Comparison of ENCODE assay signal across 1 cellular context in the genomic region with DNA sequence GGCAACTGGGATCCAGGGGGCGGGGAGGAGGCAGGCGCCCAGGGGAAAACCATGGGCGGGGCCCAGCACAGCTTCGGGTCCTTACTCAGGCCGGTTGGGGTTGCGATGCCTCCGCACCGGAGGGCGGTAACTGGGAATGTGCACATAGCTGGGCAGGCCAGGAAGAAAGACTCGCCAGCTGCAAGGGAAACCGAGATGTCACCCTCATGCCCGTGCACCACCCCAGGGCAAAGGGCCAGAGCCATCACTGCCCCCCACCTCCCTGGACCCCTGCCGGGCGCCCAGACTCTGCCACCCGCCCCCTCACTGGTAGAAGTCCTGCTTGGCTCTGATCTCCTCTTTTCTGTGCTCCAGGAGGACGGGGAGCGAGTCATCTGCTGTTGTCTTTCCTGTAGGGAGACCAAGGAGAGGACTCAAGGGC.
TF ChIP-seq lines count a peak whose summit lies in the region.

No MANE protein-coding gene starts in this region.

TF ChIP-seq in GM23338, 12 proteins besides CTCF, POLR2A, EP300 and RAD21 (continued from another document):
- TF ChIP-seq, protein P1, sequence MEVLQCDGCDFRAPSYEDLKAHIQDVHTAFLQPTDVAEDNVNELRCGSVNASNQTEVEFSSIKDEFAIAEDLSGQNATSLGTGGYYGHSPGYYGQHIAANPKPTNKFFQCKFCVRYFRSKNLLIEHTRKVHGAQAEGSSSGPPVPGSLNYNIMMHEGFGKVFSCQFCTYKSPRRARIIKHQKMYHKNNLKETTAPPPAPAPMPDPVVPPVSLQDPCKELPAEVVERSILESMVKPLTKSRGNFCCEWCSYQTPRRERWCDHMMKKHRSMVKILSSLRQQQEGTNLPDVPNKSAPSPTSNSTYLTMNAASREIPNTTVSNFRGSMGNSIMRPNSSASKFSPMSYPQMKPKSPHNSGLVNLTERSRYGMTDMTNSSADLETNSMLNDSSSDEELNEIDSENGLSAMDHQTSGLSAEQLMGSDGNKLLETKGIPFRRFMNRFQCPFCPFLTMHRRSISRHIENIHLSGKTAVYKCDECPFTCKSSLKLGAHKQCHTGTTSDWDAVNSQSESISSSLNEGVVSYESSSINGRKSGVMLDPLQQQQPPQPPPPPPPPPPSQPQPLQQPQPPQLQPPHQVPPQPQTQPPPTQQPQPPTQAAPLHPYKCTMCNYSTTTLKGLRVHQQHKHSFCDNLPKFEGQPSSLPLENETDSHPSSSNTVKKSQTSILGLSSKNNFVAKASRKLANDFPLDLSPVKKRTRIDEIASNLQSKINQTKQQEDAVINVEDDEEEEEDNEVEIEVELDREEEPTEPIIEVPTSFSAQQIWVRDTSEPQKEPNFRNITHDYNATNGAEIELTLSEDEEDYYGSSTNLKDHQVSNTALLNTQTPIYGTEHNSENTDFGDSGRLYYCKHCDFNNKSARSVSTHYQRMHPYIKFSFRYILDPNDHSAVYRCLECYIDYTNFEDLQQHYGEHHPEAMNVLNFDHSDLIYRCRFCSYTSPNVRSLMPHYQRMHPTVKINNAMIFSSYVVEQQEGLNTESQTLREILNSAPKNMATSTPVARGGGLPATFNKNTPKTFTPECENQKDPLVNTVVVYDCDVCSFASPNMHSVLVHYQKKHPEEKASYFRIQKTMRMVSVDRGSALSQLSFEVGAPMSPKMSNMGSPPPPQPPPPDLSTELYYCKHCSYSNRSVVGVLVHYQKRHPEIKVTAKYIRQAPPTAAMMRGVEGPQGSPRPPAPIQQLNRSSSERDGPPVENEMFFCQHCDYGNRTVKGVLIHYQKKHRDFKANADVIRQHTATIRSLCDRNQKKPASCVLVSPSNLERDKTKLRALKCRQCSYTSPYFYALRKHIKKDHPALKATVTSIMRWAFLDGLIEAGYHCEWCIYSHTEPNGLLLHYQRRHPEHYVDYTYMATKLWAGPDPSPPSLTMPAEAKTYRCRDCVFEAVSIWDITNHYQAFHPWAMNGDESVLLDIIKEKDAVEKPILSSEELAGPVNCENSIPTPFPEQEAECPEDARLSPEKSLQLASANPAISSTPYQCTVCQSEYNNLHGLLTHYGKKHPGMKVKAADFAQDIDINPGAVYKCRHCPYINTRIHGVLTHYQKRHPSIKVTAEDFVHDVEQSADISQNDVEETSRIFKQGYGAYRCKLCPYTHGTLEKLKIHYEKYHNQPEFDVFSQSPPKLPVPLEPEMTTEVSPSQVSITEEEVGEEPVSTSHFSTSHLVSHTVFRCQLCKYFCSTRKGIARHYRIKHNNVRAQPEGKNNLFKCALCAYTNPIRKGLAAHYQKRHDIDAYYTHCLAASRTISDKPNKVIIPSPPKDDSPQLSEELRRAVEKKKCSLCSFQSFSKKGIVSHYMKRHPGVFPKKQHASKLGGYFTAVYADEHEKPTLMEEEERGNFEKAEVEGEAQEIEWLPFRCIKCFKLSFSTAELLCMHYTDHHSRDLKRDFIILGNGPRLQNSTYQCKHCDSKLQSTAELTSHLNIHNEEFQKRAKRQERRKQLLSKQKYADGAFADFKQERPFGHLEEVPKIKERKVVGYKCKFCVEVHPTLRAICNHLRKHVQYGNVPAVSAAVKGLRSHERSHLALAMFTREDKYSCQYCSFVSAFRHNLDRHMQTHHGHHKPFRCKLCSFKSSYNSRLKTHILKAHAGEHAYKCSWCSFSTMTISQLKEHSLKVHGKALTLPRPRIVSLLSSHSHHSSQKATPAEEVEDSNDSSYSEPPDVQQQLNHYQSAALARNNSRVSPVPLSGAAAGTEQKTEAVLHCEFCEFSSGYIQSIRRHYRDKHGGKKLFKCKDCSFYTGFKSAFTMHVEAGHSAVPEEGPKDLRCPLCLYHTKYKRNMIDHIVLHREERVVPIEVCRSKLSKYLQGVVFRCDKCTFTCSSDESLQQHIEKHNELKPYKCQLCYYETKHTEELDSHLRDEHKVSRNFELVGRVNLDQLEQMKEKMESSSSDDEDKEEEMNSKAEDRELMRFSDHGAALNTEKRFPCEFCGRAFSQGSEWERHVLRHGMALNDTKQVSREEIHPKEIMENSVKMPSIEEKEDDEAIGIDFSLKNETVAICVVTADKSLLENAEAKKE (CRISPR knock-in tag; IDR thresholded peaks at IDR 0.05), result no peak
- TF ChIP-seq, protein P2, sequence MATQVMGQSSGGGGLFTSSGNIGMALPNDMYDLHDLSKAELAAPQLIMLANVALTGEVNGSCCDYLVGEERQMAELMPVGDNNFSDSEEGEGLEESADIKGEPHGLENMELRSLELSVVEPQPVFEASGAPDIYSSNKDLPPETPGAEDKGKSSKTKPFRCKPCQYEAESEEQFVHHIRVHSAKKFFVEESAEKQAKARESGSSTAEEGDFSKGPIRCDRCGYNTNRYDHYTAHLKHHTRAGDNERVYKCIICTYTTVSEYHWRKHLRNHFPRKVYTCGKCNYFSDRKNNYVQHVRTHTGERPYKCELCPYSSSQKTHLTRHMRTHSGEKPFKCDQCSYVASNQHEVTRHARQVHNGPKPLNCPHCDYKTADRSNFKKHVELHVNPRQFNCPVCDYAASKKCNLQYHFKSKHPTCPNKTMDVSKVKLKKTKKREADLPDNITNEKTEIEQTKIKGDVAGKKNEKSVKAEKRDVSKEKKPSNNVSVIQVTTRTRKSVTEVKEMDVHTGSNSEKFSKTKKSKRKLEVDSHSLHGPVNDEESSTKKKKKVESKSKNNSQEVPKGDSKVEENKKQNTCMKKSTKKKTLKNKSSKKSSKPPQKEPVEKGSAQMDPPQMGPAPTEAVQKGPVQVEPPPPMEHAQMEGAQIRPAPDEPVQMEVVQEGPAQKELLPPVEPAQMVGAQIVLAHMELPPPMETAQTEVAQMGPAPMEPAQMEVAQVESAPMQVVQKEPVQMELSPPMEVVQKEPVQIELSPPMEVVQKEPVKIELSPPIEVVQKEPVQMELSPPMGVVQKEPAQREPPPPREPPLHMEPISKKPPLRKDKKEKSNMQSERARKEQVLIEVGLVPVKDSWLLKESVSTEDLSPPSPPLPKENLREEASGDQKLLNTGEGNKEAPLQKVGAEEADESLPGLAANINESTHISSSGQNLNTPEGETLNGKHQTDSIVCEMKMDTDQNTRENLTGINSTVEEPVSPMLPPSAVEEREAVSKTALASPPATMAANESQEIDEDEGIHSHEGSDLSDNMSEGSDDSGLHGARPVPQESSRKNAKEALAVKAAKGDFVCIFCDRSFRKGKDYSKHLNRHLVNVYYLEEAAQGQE (IDR thresholded peaks at IDR 0.05; ENCODE audit: unreplicated experiment), result no peak
- no peak for TF ChIP-seq STAT1 (IDR thresholded peaks at IDR 0.05; ENCODE audit: unreplicated experiment)
TF ChIP-seq in GM23338: peak in this region for 0.
